ENCODE assay signal across 8 cellular contexts in the genomic region with DNA sequence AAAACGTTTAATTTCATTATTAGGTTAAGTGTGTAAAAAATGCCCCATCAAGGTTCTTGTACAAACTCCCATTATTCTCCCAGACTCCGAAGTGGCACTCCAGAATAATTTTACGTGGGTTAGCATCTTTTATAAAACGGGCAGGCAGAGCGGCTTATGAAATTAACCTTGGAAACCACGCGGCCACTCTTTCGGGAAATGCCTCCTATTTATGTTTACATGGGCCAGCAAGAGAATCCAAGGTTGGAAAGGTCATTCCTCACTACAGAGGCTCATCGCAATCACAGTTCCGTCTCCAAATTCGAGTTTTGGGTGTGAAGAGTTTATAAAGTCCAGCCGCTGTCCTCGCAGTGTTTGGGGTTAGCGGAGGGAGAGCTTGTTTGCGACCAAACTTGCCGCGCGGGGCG. TPM values are rescaled to one million over a fixed set of nuclear protein-coding genes. Genes with fewer than 3 reads are reported as not detected.
DNase-seq lines count a peak whose midpoint lies in the region; ATAC-seq and TF ChIP-seq lines count a peak whose summit lies in the region.

No MANE protein-coding gene starts in this region.

- H3K36me3 ChIP-seq in heart right ventricle = no peaks in the 10 kb centered on the region
- H3K36me3 ChIP-seq in adrenal gland (replicated peaks in 1 of 2) = no peaks in the 10 kb centered on the region
- no peaks in the 10 kb centered on the region for H3K36me3 ChIP-seq in lower lobe of right lung
- no peaks in the 10 kb centered on the region for H3K36me3 ChIP-seq in aorta (ENCODE audit: control insufficient read depth in 1 of 2, insufficient read depth in 2 of 2, low read length in 1 of 2)

- no peak for TF ChIP-seq POLR2A in adrenal gland (IDR thresholded peaks at IDR 0.05)

- in situ Hi-C loops in GM13977 (cut with MboI; ENCODE audit: low pct_unique_long_range_greater_than_20kb, low sequenced_read_pairs, unreplicated experiment) = no loop called here

- H3K4me1 ChIP-seq in heart right ventricle = peaks cover 0 to 45% (median 25%) of the 10 kb centered on the region in 9 donors
- peaks cover 8 to 30% of the 10 kb centered on the region in 2 donors for H3K4me1 ChIP-seq in adrenal gland (replicated peaks in 1 of 2)
- peaks cover 41% of the 10 kb centered on the region for H3K4me1 ChIP-seq in lower lobe of right lung
- no peaks in the 10 kb centered on the region for H3K4me1 ChIP-seq in aorta (ENCODE audit: control insufficient read depth in 1 of 2, insufficient read depth in 2 of 2, low read length in 2 of 2)

- H3K4me3 ChIP-seq in heart right ventricle (peak overlapping the region; percentile 31 to 95 (median 88)), adrenal gland (peak overlapping the region in 2 of 4 donors; percentile 70), lower lobe of right lung (peak overlapping the region; percentile 83), aorta (ENCODE audit: low read length in 2 of 2) (peak overlapping the region; percentile 75 to 96)

- TF ChIP-seq CTCF in heart right ventricle (IDR thresholded peaks at IDR 0.05) = no peak
- no peak for TF ChIP-seq CTCF in adrenal gland (IDR thresholded peaks at IDR 0.05)
- no peak for TF ChIP-seq CTCF in lower lobe of right lung (IDR thresholded peaks at IDR 0.05)
- no peak for TF ChIP-seq CTCF in GM13977 (IDR thresholded peaks at IDR 0.05; ENCODE audit: extremely low read depth, insufficient read depth, missing control alignments)

- H3K27me3 ChIP-seq in heart right ventricle (no peaks in the 10 kb centered on the region), adrenal gland (no peaks in the 10 kb centered on the region), lower lobe of right lung (ENCODE audit: low read depth) (no peaks in the 10 kb centered on the region), aorta (ENCODE audit: control insufficient read depth in 1 of 2, insufficient read depth in 2 of 2, low read length in 1 of 2) (peaks cover 0 to 1% of the 10 kb centered on the region in 2 donors)

- H3K9me3 ChIP-seq in heart right ventricle (no peaks in the 10 kb centered on the region), adrenal gland (replicated peaks in 1 of 3) (no peaks in the 10 kb centered on the region), lower lobe of right lung (no peaks in the 10 kb centered on the region), aorta (ENCODE audit: control insufficient read depth, low read length) (no peaks in the 10 kb centered on the region)

- ATAC-seq in heart right ventricle (no peak), left ventricle myocardium superior (no peak), lower lobe of right lung (no peak), aorta (ENCODE audit: low FRiP score) (no peak)

- 5 to 6% methylated on average over 19 of the region's 19 CpGs for WGBS in heart right ventricle, 2 donors
- 1 to 3% (median 2%) methylated on average over 13 to 19 of the region's 19 CpGs for WGBS in adrenal gland, 4 donors
- WGBS in aorta, 2 donors = 2 to 3% methylated on average over 19 of the region's 19 CpGs

- DNase-seq in heart right ventricle (no peak), left ventricle myocardium superior (no peak), adrenal gland (peak in 4 of 7 donors; percentile 32 to 77 (median 62)), lower lobe of right lung (no peak), aorta (no peak), ecto neural progenitor cell (ENCODE audit: low spot score) (no peak), GM13977 (ENCODE audit: low spot score) (no peak), NOMO-1 treated with DMSO at 0.1 percent for 48 hours (lab: John Stamatoyannopoulos, UW; ENCODE audit: unreplicated experiment) (no peak)

- intact Hi-C loops in heart right ventricle (cut with DNase I) (loop anchor here in 9 of 10 donors (1.0 to 10.0 kb wide), 7 partner anchors 33 to 129 kb away; a partner anchor contains a TSS), left ventricle myocardium superior (cut with micrococcal nuclease) (no loop called here), adrenal gland (cut with DNase I) (no loop called here), lower lobe of right lung (cut with DNase I) (no loop called here), aorta (cut with DNase I) (loop anchor here in 1 of 2 donors (5.0 to 10.0 kb wide), 2 partner anchors 33 to 55 kb away; no protein-coding TSS in a partner anchor)

- peak overlapping the region; percentile 93 to 98 (median 96) for H3K27ac ChIP-seq in heart right ventricle
- peak overlapping the region; percentile 91 to 99 (median 96) for H3K27ac ChIP-seq in adrenal gland
- peak overlapping the region; percentile 99 for H3K27ac ChIP-seq in lower lobe of right lung
- H3K27ac ChIP-seq in aorta (ENCODE audit: low read depth in 1 of 2, low read length in 2 of 2) = peak overlapping the region in 1 of 2 donors; percentile 87

RNA-seq across cellular contexts. Expression of a gene that starts 1.2 kb away (rescaled TPM):
- total RNA-seq in heart right ventricle (10 to 100 TPM; 19.8 to 79.6 (median 32.2) TPM), left ventricle myocardium superior (73.3 TPM), adrenal gland (10 to 100 TPM; 18.3 to 41.3 (median 21.8) TPM), lower lobe of right lung (54.2 TPM), aorta (10 to 100 TPM; 14.1 to 19.9 TPM)
- polyA plus RNA-seq in heart right ventricle (10 to 100 TPM; 17.6 to 41.9 TPM), adrenal gland (10 to 100 TPM in 1 of 3 donors, 1 to 10 TPM in 2; 7.9 to 11.0 (median 9.6) TPM), aorta (10 to 100 TPM in 1 of 2 donors, 1 to 10 TPM in 1; 7.9 to 14.2 TPM)

Comparison
In these comparisons a context has a peak if more than half of its experiments do, and no peak if none do; other contexts are left out.
1. intact Hi-C loops: an anchor here in heart right ventricle (1.0 to 10.0 kb wide); none called in left ventricle myocardium superior, adrenal gland and lower lobe of right lung.
2. DNase-seq: peak in adrenal gland (4 of 7); none in heart right ventricle (0 of 2), left ventricle myocardium superior (single experiment), lower lobe of right lung (single experiment), aorta (0 of 2), ecto neural progenitor cell (single experiment), GM13977 (single experiment) and NOMO-1 treated with DMSO at 0.1 percent for 48 hours (single experiment).